Comparison of ENCODE assay signal across 31 cellular contexts in genomic region chr5:124990723-124991122, GRCh38.
"Had no signal": no experiment of that assay in that cellular context is flagged by ENCODE, and none has a peak within 500 bp of the region (broad histone marks: within the 10 kb centered on the region; RNA-seq: fewer than 3 reads in every experiment).

No MANE protein-coding gene starts in this region.

- DNase-seq: activated CD4-positive, alpha-beta memory T cell treated with anti-CD3 and anti-CD28 coated beads for 36 hours; activated CD4-positive, alpha-beta T cell treated with anti-CD3 and anti-CD28 coated beads, Interleukin-2, amount 10 ng/mL, durations not matched to agents 24 days and 14 days; activated CD4-positive, CD25-positive, alpha-beta regulatory T cell treated with anti-CD3 and anti-CD28 coated beads, Interleukin-2, amount 50 U/mL, for 72 hours; activated CD8-positive, alpha-beta memory T cell treated with anti-CD3 and anti-CD28 coated beads, Interleukin-2, amount 50 U/mL, for 4 hours; activated effector memory CD4-positive, alpha-beta T cell treated with anti-CD3 and anti-CD28 coated beads, Interleukin-2, amount 50 U/mL, for 16 hours; activated naive CD4-positive, alpha-beta T cell treated with anti-CD3 and anti-CD28 coated beads for 36 hours; activated naive CD8-positive, alpha-beta T cell treated with anti-CD3 and anti-CD28 coated beads for 36 hours; activated T-cell treated with anti-CD3 and anti-CD28 coated beads, Interleukin-2, amount 50 U/mL, for 1 hour; adrenal gland; aorta; body of pancreas; effector memory CD8-positive, alpha-beta T cell; erythroblast; gastrocnemius medialis; glutamatergic neuron; islet precursor cell; left ventricle myocardium superior; naive thymus-derived CD4-positive, alpha-beta T cell; occipital lobe; psoas muscle; sigmoid colon; stimulated activated CD4-positive, alpha-beta T cell treated with anti-CD3 and anti-CD28 coated beads, Interleukin-15, amount 100 ng/mL, for 24 hours; stimulated activated CD4-positive, alpha-beta T cell treated with anti-CD3 and anti-CD28 coated beads, Interleukin-2, amount 100 ng/mL, for 24 hours; stimulated activated naive B cell treated with anti-CD40 and anti-IgM and Interleukin-4, amounts not matched to agents 10 μg/mL and 1 μg/mL and 100 μg/mL, for 72 hours; stomach; thyroid gland; upper lobe of right lung had no signal

- H3K36me3 Mint-ChIP-seq: activated CD4-positive, alpha-beta memory T cell treated with anti-CD3 and anti-CD28 coated beads for 36 hours; activated naive CD8-positive, alpha-beta T cell treated with anti-CD3 and anti-CD28 coated beads for 36 hours; naive thymus-derived CD4-positive, alpha-beta T cell had no signal

- H3K9me3 ChIP-seq: adrenal gland, body of pancreas, gastrocnemius medialis, psoas muscle, sigmoid colon, stomach, thyroid gland, upper lobe of right lung had no signal

- H3K27ac ChIP-seq: adrenal gland, body of pancreas, coronary artery, gastrocnemius medialis, parathyroid adenoma, psoas muscle, sigmoid colon, stomach, thyroid gland, upper lobe of right lung had no signal

- H3K9ac ChIP-seq: parathyroid adenoma had no signal

- H3K9me3 Mint-ChIP-seq: activated CD4-positive, alpha-beta T cell treated with anti-CD3 and anti-CD28 coated beads, Interleukin-2, amount 10 ng/mL, durations not matched to agents 24 days and 14 days had no signal

- H3K4me3 ChIP-seq: adrenal gland, body of pancreas, coronary artery, gastrocnemius medialis, psoas muscle, sigmoid colon, stomach, thyroid gland, upper lobe of right lung had no signal

- H3K27ac Mint-ChIP-seq: activated CD4-positive, alpha-beta memory T cell treated with anti-CD3 and anti-CD28 coated beads for 36 hours; activated CD4-positive, alpha-beta T cell treated with anti-CD3 and anti-CD28 coated beads, Interleukin-2, amount 10 ng/mL, durations not matched to agents 24 days and 14 days; activated naive CD4-positive, alpha-beta T cell treated with anti-CD3 and anti-CD28 coated beads for 36 hours; activated naive CD8-positive, alpha-beta T cell treated with anti-CD3 and anti-CD28 coated beads for 36 hours; activated T-helper 1 cell treated with anti-CD3 and anti-CD28 coated beads, Interleukin-12 subunit alpha, Interleukin-12 subunit beta, Interleukin-2, Interleukin-4 antibody, amounts not matched to agents 30 ng/mL and 10 ng/mL and 1 ng/mL, durations not matched to agents 14 hours and 24 hours and 36 hours; effector memory CD8-positive, alpha-beta T cell; naive thymus-derived CD4-positive, alpha-beta T cell; stimulated activated naive B cell treated with anti-CD40 and anti-IgM and Interleukin-4, amounts not matched to agents 10 μg/mL and 1 μg/mL and 100 μg/mL, for 72 hours had no signal

- H3K79me2 ChIP-seq: parathyroid adenoma had no signal

- H3K36me3 ChIP-seq: adrenal gland, gastrocnemius medialis, sigmoid colon, stomach, thyroid gland, upper lobe of right lung had no signal

- H2AFZ ChIP-seq: parathyroid adenoma had no signal

- H3K27me3 ChIP-seq: adrenal gland, body of pancreas, gastrocnemius medialis, sigmoid colon, stomach, thyroid gland, upper lobe of right lung had no signal

- H3K4me3 Mint-ChIP-seq: activated CD4-positive, alpha-beta memory T cell treated with anti-CD3 and anti-CD28 coated beads for 36 hours; activated CD4-positive, alpha-beta T cell treated with anti-CD3 and anti-CD28 coated beads, Interleukin-2, amount 10 ng/mL, durations not matched to agents 24 days and 14 days; activated naive CD4-positive, alpha-beta T cell treated with anti-CD3 and anti-CD28 coated beads for 36 hours; activated naive CD8-positive, alpha-beta T cell treated with anti-CD3 and anti-CD28 coated beads for 36 hours; activated T-helper 1 cell treated with anti-CD3 and anti-CD28 coated beads, Interleukin-12 subunit alpha, Interleukin-12 subunit beta, Interleukin-2, Interleukin-4 antibody, amounts not matched to agents 30 ng/mL and 10 ng/mL and 1 ng/mL, durations not matched to agents 14 hours and 24 hours and 36 hours; effector memory CD8-positive, alpha-beta T cell; naive thymus-derived CD4-positive, alpha-beta T cell; stimulated activated naive B cell treated with anti-CD40 and anti-IgM and Interleukin-4, amounts not matched to agents 10 μg/mL and 1 μg/mL and 100 μg/mL, for 72 hours had no signal

- ATAC-seq: body of pancreas; effector memory CD8-positive, alpha-beta T cell; gastrocnemius medialis; left ventricle myocardium superior; naive thymus-derived CD4-positive, alpha-beta T cell; psoas muscle; stimulated activated naive B cell treated with anti-CD40 and anti-IgM and Interleukin-4, amounts not matched to agents 10 μg/mL and 1 μg/mL and 100 μg/mL, for 72 hours; upper lobe of right lung had no signal

- H3K27me3 Mint-ChIP-seq: activated CD4-positive, alpha-beta memory T cell treated with anti-CD3 and anti-CD28 coated beads for 36 hours; activated CD4-positive, alpha-beta T cell treated with anti-CD3 and anti-CD28 coated beads, Interleukin-2, amount 10 ng/mL, durations not matched to agents 24 days and 14 days; activated naive CD8-positive, alpha-beta T cell treated with anti-CD3 and anti-CD28 coated beads for 36 hours; effector memory CD8-positive, alpha-beta T cell; stimulated activated naive B cell treated with anti-CD40 and anti-IgM and Interleukin-4, amounts not matched to agents 10 μg/mL and 1 μg/mL and 100 μg/mL, for 72 hours had no signal

- H3K4me1 Mint-ChIP-seq: activated CD4-positive, alpha-beta T cell treated with anti-CD3 and anti-CD28 coated beads, Interleukin-2, amount 10 ng/mL, durations not matched to agents 24 days and 14 days; activated naive CD8-positive, alpha-beta T cell treated with anti-CD3 and anti-CD28 coated beads for 36 hours; naive thymus-derived CD4-positive, alpha-beta T cell had no signal

- FAIRE-seq: TTC549 had no signal

- H3K4me1 ChIP-seq: adrenal gland, body of pancreas, gastrocnemius medialis, parathyroid adenoma, psoas muscle, thyroid gland, upper lobe of right lung had no signal
